8 cellular contexts compared by ENCODE assay signal in genomic region chr18:6414118-6414722, GRCh38. TPM values are rescaled to one million over a fixed set of nuclear protein-coding genes. Genes with fewer than 3 reads are reported as not detected.
DNase-seq lines count a peak whose midpoint lies in the region; ATAC-seq lines count a peak whose summit lies in the region.

No MANE protein-coding gene starts in this region.

- peak; percentile 80 for ATAC-seq in GM19438 (IDR thresholded peaks at IDR 0.05; ENCODE audit: low read depth, unreplicated experiment)
- peak; percentile 87 for ATAC-seq in HG03442 (IDR thresholded peaks at IDR 0.05; ENCODE audit: unreplicated experiment)

- peak overlapping the region; percentile 84 for H2BK12ac ChIP-seq in neuronal stem cell (ENCODE audit: low read length)

- H3K4me2 ChIP-seq in neuronal stem cell (ENCODE audit: insufficient read depth, low read length, poor library complexity, severe bottlenecking) = peak overlapping the region; percentile 86

- peak overlapping the region; percentile 71 for H3K14ac ChIP-seq in neuronal stem cell (ENCODE audit: low read length)

- peak overlapping the region; percentile 90 for H3K9ac ChIP-seq in neuronal stem cell (ENCODE audit: low read depth, low read length, poor library complexity)

- no peaks in the 10 kb centered on the region for H3K36me3 ChIP-seq in neuronal stem cell (replicated peaks in 1 of 2; ENCODE audit: control insufficient read depth in 2 of 2, insufficient read depth in 2 of 2, low read length in 2 of 2)
- no peaks in the 10 kb centered on the region for H3K36me3 ChIP-seq in urinary bladder (ENCODE audit: insufficient read depth)

- no peak overlapping the region for H2AK5ac ChIP-seq in neuronal stem cell (ENCODE audit: low read depth, low read length)

- peaks cover 0 to 5% of the 10 kb centered on the region in 2 donors for H3K9me3 ChIP-seq in neuronal stem cell (replicated peaks in 1 of 2; ENCODE audit: control insufficient read depth in 2 of 2, insufficient read depth in 1 of 2, low read depth in 1 of 2, low read length in 2 of 2)

- peaks cover 13 to 62% (median 33%) of the 10 kb centered on the region in 3 experiments for H3K27me3 ChIP-seq in neuronal stem cell (ENCODE audit: control insufficient read depth in 3 of 3, insufficient read depth in 3 of 3, low read depth in 1 of 3, low read length in 3 of 3)

- no peak overlapping the region for H4K91ac ChIP-seq in neuronal stem cell (ENCODE audit: low read depth, low read length, poor library complexity)

- no peaks in the 10 kb centered on the region for H3K79me1 ChIP-seq in neuronal stem cell (ENCODE audit: low read depth, low read length)

- no peak overlapping the region for H3K23ac ChIP-seq in neuronal stem cell (ENCODE audit: low read depth, low read length, poor library complexity)

- peak overlapping the region; percentile 93 for H3K18ac ChIP-seq in neuronal stem cell (ENCODE audit: low read length)

- H3K4me3 ChIP-seq in neuronal stem cell (ENCODE audit: low read length in 2 of 2) = peak overlapping the region in 1 of 2 donors; percentile 85
- H3K4me3 ChIP-seq in urinary bladder (ENCODE audit: low read depth, low read length) = peak overlapping the region; percentile 97

- no peaks in the 10 kb centered on the region for H3K4me1 ChIP-seq in neuronal stem cell (ENCODE audit: control insufficient read depth in 2 of 2, insufficient read depth in 1 of 2, low read depth in 1 of 2, low read length in 2 of 2)
- no peaks in the 10 kb centered on the region for H3K4me1 ChIP-seq in urinary bladder (ENCODE audit: insufficient read depth)

- DNase-seq in COLO668 (lab: John Stamatoyannopoulos, UW; ENCODE audit: unreplicated experiment) (peak; percentile 72), glomerular visceral epithelial cell (ENCODE audit: extremely low spot score) (peak; percentile 3), neuronal stem cell (ENCODE audit: low spot score) (no peak), cerebellar nuclear complex (lab: John Stamatoyannopoulos, UW) (no peak)
- peak; percentile 44 to 51 for DNase-seq in activated T-cell treated with anti-CD3 and anti-CD28 coated beads, Interleukin-2, amount 50 U/mL, for 48 hours

- H3K27ac ChIP-seq in neuronal stem cell (replicated peaks; ENCODE audit: low read length) (no peak overlapping the region), urinary bladder (ENCODE audit: low read depth) (peak overlapping the region; percentile 92)

- H2BK5ac ChIP-seq in neuronal stem cell (ENCODE audit: low read length) = peak overlapping the region; percentile 13

- H2BK15ac ChIP-seq in neuronal stem cell (ENCODE audit: low read length) = no peak overlapping the region

- peak overlapping the region; percentile 80 for H2AFZ ChIP-seq in neuronal stem cell (ENCODE audit: low read length)

- peak overlapping the region; percentile 43 for H4K8ac ChIP-seq in neuronal stem cell (ENCODE audit: low read depth, low read length)

- H3K4ac ChIP-seq in neuronal stem cell (ENCODE audit: low read length) = no peak overlapping the region

- H2BK120ac ChIP-seq in neuronal stem cell (ENCODE audit: low read depth, low read length) = peak overlapping the region; percentile 72

- no CpG with 5 or more reads among the region's 68 CpGs for WGBS in neuronal stem cell (ENCODE audit: extremely low coverage in 2 of 2, insufficient read length in 2 of 2, insufficient replicate concordance in 1 of 2), 2 donors
- under 1% methylated on average over 67 of the region's 68 CpGs for WGBS in urinary bladder

RNA-seq across cellular contexts. Expression of gene L3MBTL4, which starts 0.5 kb away (rescaled TPM):
- 0.20 TPM for polyA plus RNA-seq in neuronal stem cell (2013, experiment 1 of 2)
- polyA plus RNA-seq in neuronal stem cell (2013, experiment 2 of 2) = 0.24 TPM
- total RNA-seq in urinary bladder = 6.7 TPM
- 0.98 TPM for polyA plus RNA-seq in urinary bladder

Comparison
In these comparisons a context has a peak if more than half of its experiments do, and no peak if none do; other contexts are left out.
1. DNase-seq: peak in COLO668 (single experiment), activated T-cell treated with anti-CD3 and anti-CD28 coated beads, Interleukin-2, amount 50 U/mL, for 48 hours (2 of 2) and glomerular visceral epithelial cell (single experiment); none in neuronal stem cell (single experiment) and cerebellar nuclear complex (0 of 2).